8 cellular contexts compared by ENCODE assay signal in the genomic region with DNA sequence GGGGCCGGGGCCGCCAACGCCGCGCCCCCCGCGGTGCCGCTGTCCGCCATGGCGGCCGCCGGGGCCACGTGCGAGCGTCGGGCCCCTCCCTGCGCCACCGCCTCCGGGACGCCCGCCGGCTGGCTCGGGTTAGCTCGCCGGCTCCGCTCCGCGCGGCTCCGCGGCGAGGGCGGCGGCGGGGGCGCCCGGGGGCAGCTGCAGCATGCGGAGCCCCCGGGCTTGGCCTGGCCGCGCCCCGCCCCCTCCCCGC. TPM values are rescaled to one million over a fixed set of nuclear protein-coding genes. Genes with fewer than 3 reads are reported as not detected.
DNase-seq lines count a peak whose midpoint lies in the region; ATAC-seq and TF ChIP-seq lines count a peak whose summit lies in the region.
"Not testable (repeated sequence)": the region's sequence is repeated elsewhere in the genome, so short reads cannot be mapped to it uniquely, and the experiment has no call there.

No MANE protein-coding gene starts in this region.

- H3K27ac ChIP-seq in A673 (ENCODE audit: low read depth, low read length, poor library complexity, severe bottlenecking) = peak overlapping the region; percentile 92
- not testable (repeated sequence) for H3K27ac ChIP-seq in OCI-LY7 (ENCODE audit: low read depth, low read length, poor library complexity, severe bottlenecking); endodermal cell (ENCODE audit: low read depth, low read length)
- peak overlapping the region in 1 of 3 donors; percentile 46 for H3K27ac ChIP-seq in right lobe of liver
- peak overlapping the region; percentile 71 to 84 for H3K27ac ChIP-seq in prostate gland

- H3K9ac ChIP-seq in endodermal cell (ENCODE audit: extremely low read depth, low read length, poor library complexity, severe bottlenecking) = not testable (repeated sequence)

- H3K9me3 ChIP-seq in A673 (ENCODE audit: low read depth, low read length, poor library complexity, severe bottlenecking); OCI-LY7 (ENCODE audit: low read length); endodermal cell (ENCODE audit: control insufficient read depth, low read length); right lobe of liver; prostate gland: not testable (repeated sequence)

- H3K27me3 Mint-ChIP-seq in activated T-helper 2 cell treated with anti-CD3 and anti-CD28 coated beads, Interferon-gamma antibody, Interleukin-2, Interleukin-4, amounts not matched to agents 10 μg/mL and 5 μg/mL and 100 μg/mL, durations not matched to agents 14 hours and 24 hours and 36 hours (ENCODE audit: low read depth); endodermal cell (ENCODE audit: insufficient read depth): not testable (repeated sequence)

- WGBS in endodermal cell (ENCODE audit: insufficient coverage in 1 of 2, insufficient read length in 1 of 2), 2 experiments = 0% methylated on average over 36 of the region's 43 CpGs; no CpG with 5 or more reads in 1 of the 2 experiments
- WGBS in right lobe of liver (ENCODE audit: insufficient coverage, low coverage, low lambda C conversion rate, missing lambda C conversion rate) = no CpG with 5 or more reads among the region's 43 CpGs
- 1% methylated on average over 22 of the region's 43 CpGs for WGBS in prostate gland

- POLR2A ChIA-PET in A673 (lab: Charles Lee; ENCODE audit: low non-redundant PET) = not testable (repeated sequence)
- POLR2A ChIA-PET in OCI-LY7 (lab: Charles Lee) = interaction anchor here (0.9 to 2.0 kb wide), 2 partner anchors 20 to 40 kb away, joined by 3 to 8 read pairs; partner anchors contain the start of genes FERMT3 and NUDT22

- H3K4me1 ChIP-seq in A673 (ENCODE audit: insufficient read depth, low read length, poor library complexity, severe bottlenecking) (peaks cover 32% of the 10 kb centered on the region), OCI-LY7 (ENCODE audit: insufficient read depth, low read length, poor library complexity, severe bottlenecking) (peaks cover 57% of the 10 kb centered on the region), endodermal cell (ENCODE audit: control insufficient read depth, insufficient read depth, low read length) (peaks cover 15% of the 10 kb centered on the region), right lobe of liver (peaks cover 0 to 32% (median 15%) of the 10 kb centered on the region in 4 donors), prostate gland (replicated peaks) (peaks cover 15% of the 10 kb centered on the region)

- H3K4me2 ChIP-seq in OCI-LY7 (ENCODE audit: low read length) = not testable (repeated sequence)

- H2AFZ ChIP-seq in OCI-LY7 (ENCODE audit: low read length) = not testable (repeated sequence)

- intact Hi-C loops in A673 (cut with micrococcal nuclease; ENCODE audit: unreplicated experiment) = loop anchor here (5.0 kb wide), 1 partner anchor 39 kb away; the partner anchor contains the start of gene FERMT3
- intact Hi-C loops in OCI-LY7 (cut with micrococcal nuclease; ENCODE audit: unreplicated experiment) = loop anchor here (1.0 kb wide), 1 partner anchor 23 kb away; no protein-coding TSS in a partner anchor
- intact Hi-C loops in activated T-helper 2 cell treated with anti-CD3 and anti-CD28 coated beads, Interferon-gamma antibody, Interleukin-2, Interleukin-4, amounts not matched to agents 10 μg/mL and 5 μg/mL and 100 μg/mL, durations not matched to agents 14 hours and 24 hours and 36 hours (cut with micrococcal nuclease) = loop anchor here (1.0 kb wide), 1 partner anchor 62 kb away; no protein-coding TSS in a partner anchor
- intact Hi-C loops in right lobe of liver (cut with DNase I); prostate gland (cut with DNase I): not testable (repeated sequence)

- peak; percentile 13 for ATAC-seq in GM18909 (IDR thresholded peaks at IDR 0.05; ENCODE audit: poor library complexity, unreplicated experiment)
- peak; percentile 0 for ATAC-seq in HG02852 (IDR thresholded peaks at IDR 0.05; ENCODE audit: unreplicated experiment)
- ATAC-seq in right lobe of liver = not testable (repeated sequence)

- peak overlapping the region; percentile 70 for H3K27ac Mint-ChIP-seq in activated T-helper 2 cell treated with anti-CD3 and anti-CD28 coated beads, Interferon-gamma antibody, Interleukin-2, Interleukin-4, amounts not matched to agents 10 μg/mL and 5 μg/mL and 100 μg/mL, durations not matched to agents 14 hours and 24 hours and 36 hours
- not testable (repeated sequence) for H3K27ac Mint-ChIP-seq in endodermal cell

- TF ChIP-seq CTCF in A673 (conservative IDR thresholded peaks at IDR 0.05; ENCODE audit: low read depth, low read length); OCI-LY7 (conservative IDR thresholded peaks at IDR 0.05; ENCODE audit: low read length); endodermal cell (conservative IDR thresholded peaks at IDR 0.05); right lobe of liver (IDR thresholded peaks at IDR 0.05); prostate gland (IDR thresholded peaks at IDR 0.05): not testable (repeated sequence)

- TF ChIP-seq POLR2A in right lobe of liver (IDR thresholded peaks at IDR 0.05); prostate gland (IDR thresholded peaks at IDR 0.05): not testable (repeated sequence)

- peaks cover 19% of the 10 kb centered on the region for H3K36me3 Mint-ChIP-seq in activated T-helper 2 cell treated with anti-CD3 and anti-CD28 coated beads, Interferon-gamma antibody, Interleukin-2, Interleukin-4, amounts not matched to agents 10 μg/mL and 5 μg/mL and 100 μg/mL, durations not matched to agents 14 hours and 24 hours and 36 hours (ENCODE audit: low read depth)
- peaks cover 16% of the 10 kb centered on the region for H3K36me3 Mint-ChIP-seq in endodermal cell (ENCODE audit: low read depth)

- not testable (repeated sequence) for H4K20me1 ChIP-seq in OCI-LY7 (ENCODE audit: insufficient read depth, low read length)

- not testable (repeated sequence) for H3K9me2 ChIP-seq in OCI-LY7 (ENCODE audit: insufficient read depth, low read length)

- H3K9me3 Mint-ChIP-seq in activated T-helper 2 cell treated with anti-CD3 and anti-CD28 coated beads, Interferon-gamma antibody, Interleukin-2, Interleukin-4, amounts not matched to agents 10 μg/mL and 5 μg/mL and 100 μg/mL, durations not matched to agents 14 hours and 24 hours and 36 hours; endodermal cell: not testable (repeated sequence)

- not testable (repeated sequence) for H3K27me3 ChIP-seq in A673 (replicated peaks; ENCODE audit: insufficient read depth, low read depth, low read length, poor library complexity); endodermal cell (ENCODE audit: control insufficient read depth, insufficient read depth, low read length, poor library complexity, severe bottlenecking); right lobe of liver; prostate gland (replicated peaks; ENCODE audit: insufficient read depth)

- peaks cover 12% of the 10 kb centered on the region for H3K36me3 ChIP-seq in A673 (ENCODE audit: insufficient read depth, low read length, poor library complexity, severe bottlenecking)
- peaks cover 29% of the 10 kb centered on the region for H3K36me3 ChIP-seq in OCI-LY7 (ENCODE audit: insufficient read depth, low read length)
- H3K36me3 ChIP-seq in endodermal cell (ENCODE audit: control insufficient read depth, insufficient read depth, low read length) = peaks cover 20% of the 10 kb centered on the region
- not testable (repeated sequence) for H3K36me3 ChIP-seq in right lobe of liver, prostate gland

- peak overlapping the region; percentile 99 for H3K4me3 ChIP-seq in A673 (ENCODE audit: low read depth, low read length, poor library complexity, severe bottlenecking)
- peak overlapping the region; percentile 88 for H3K4me3 ChIP-seq in OCI-LY7 (ENCODE audit: low read depth, low read length, poor library complexity, severe bottlenecking)
- peak overlapping the region; percentile 96 for H3K4me3 ChIP-seq in endodermal cell (ENCODE audit: low read length)
- peak overlapping the region; percentile 74 to 76 (median 75) for H3K4me3 ChIP-seq in right lobe of liver
- peak overlapping the region; percentile 47 to 52 for H3K4me3 ChIP-seq in prostate gland

- not testable (repeated sequence) for DNase-seq in A673 (ENCODE audit: low spot score); OCI-LY7 (ENCODE audit: low spot score); activated T-helper 2 cell treated with anti-CD3 and anti-CD28 coated beads, Interferon-gamma antibody, Interleukin-2, Interleukin-4, amounts not matched to agents 10 μg/mL and 5 μg/mL and 100 μg/mL, durations not matched to agents 14 hours and 24 hours and 36 hours (ENCODE audit: low spot score); endodermal cell; right lobe of liver; prostate gland (ENCODE audit: low spot score)

- peaks cover 28% of the 10 kb centered on the region for H3K79me2 ChIP-seq in OCI-LY7 (ENCODE audit: insufficient read depth, low read depth, low read length)

- peak overlapping the region; percentile 81 for H3K4me3 Mint-ChIP-seq in activated T-helper 2 cell treated with anti-CD3 and anti-CD28 coated beads, Interferon-gamma antibody, Interleukin-2, Interleukin-4, amounts not matched to agents 10 μg/mL and 5 μg/mL and 100 μg/mL, durations not matched to agents 14 hours and 24 hours and 36 hours (ENCODE audit: low read depth)
- H3K4me3 Mint-ChIP-seq in endodermal cell = peak overlapping the region; percentile 86

- H3K4me1 Mint-ChIP-seq in activated T-helper 2 cell treated with anti-CD3 and anti-CD28 coated beads, Interferon-gamma antibody, Interleukin-2, Interleukin-4, amounts not matched to agents 10 μg/mL and 5 μg/mL and 100 μg/mL, durations not matched to agents 14 hours and 24 hours and 36 hours (ENCODE audit: low read depth) = peaks cover 25% of the 10 kb centered on the region
- H3K4me1 Mint-ChIP-seq in endodermal cell = peaks cover 28% of the 10 kb centered on the region

- not testable (repeated sequence) for BruUV-seq in A673 (replicated peaks; lab: Mats Ljungman, UMichigan); OCI-LY7 (replicated peaks; lab: Mats Ljungman, UMichigan)

- CTCF ChIA-PET in A673 (lab: Charles Lee) = interaction anchor here (0.6 kb wide), 1 partner anchor 42 kb away, joined by 3 read pairs; no protein-coding TSS in a partner anchor
- CTCF ChIA-PET in OCI-LY7 (lab: Charles Lee; ENCODE audit: unreplicated experiment) = not testable (repeated sequence)

RNA-seq across cellular contexts. Expression of gene PPP1R14B, which starts 0.2 kb away (rescaled TPM):
- 378 and 402 TPM in 2 replicates for total RNA-seq in A673 (2021)
- 198 and 219 TPM in 2 replicates for total RNA-seq in OCI-LY7 (2014; rRNA removed; shearing (Covaris generic))
- total RNA-seq in OCI-LY7 (2022) = 207 and 223 TPM in 2 replicates
- total RNA-seq in activated T-helper 2 cell treated with anti-CD3 and anti-CD28 coated beads, Interferon-gamma antibody, Interleukin-2, Interleukin-4, amounts not matched to agents 10 μg/mL and 5 μg/mL and 100 μg/mL, durations not matched to agents 14 hours and 24 hours and 36 hours = 262 and 273 TPM in 2 replicates
- 100 to 1,000 TPM; 228 to 265 TPM for total RNA-seq in endodermal cell
- 236 TPM for polyA plus RNA-seq in endodermal cell (2013, experiment 1 of 2)
- polyA plus RNA-seq in endodermal cell (2013, experiment 2 of 2) = 235 TPM
- total RNA-seq in right lobe of liver = 10 to 100 TPM; 34.1 to 90.3 (median 49.7) TPM
- 10 to 100 TPM; 60.5 to 69.3 TPM for total RNA-seq in prostate gland

RNA-seq across cellular contexts. Expression of gene PLCB3, which starts 4.8 kb away (rescaled TPM):
- 45.3 and 51.1 TPM in 2 replicates for total RNA-seq in A673 (2021)
- total RNA-seq in OCI-LY7 (2014; rRNA removed; shearing (Covaris generic)) = 7.6 and 8.6 TPM in 2 replicates
- total RNA-seq in OCI-LY7 (2022) = 10.3 and 12.4 TPM in 2 replicates
- total RNA-seq in activated T-helper 2 cell treated with anti-CD3 and anti-CD28 coated beads, Interferon-gamma antibody, Interleukin-2, Interleukin-4, amounts not matched to agents 10 μg/mL and 5 μg/mL and 100 μg/mL, durations not matched to agents 14 hours and 24 hours and 36 hours = 21.0 and 23.4 TPM in 2 replicates
- total RNA-seq in endodermal cell = 10 to 100 TPM; 75.0 to 83.2 TPM
- 31.0 TPM for polyA plus RNA-seq in endodermal cell (2013, experiment 1 of 2)
- polyA plus RNA-seq in endodermal cell (2013, experiment 2 of 2) = 28.3 TPM
- total RNA-seq in right lobe of liver = 1 to 10 TPM; 5.4 to 8.0 (median 6.7) TPM
- total RNA-seq in prostate gland = 10 to 100 TPM; 26.3 to 43.1 TPM

RNA-seq across cellular contexts. Expression of gene FKBP2, which starts 5.7 kb away (rescaled TPM):
- total RNA-seq in A673 (2021) (57.5 and 63.1 TPM in 2 replicates), OCI-LY7 (2022) (39.7 and 45.5 TPM in 2 replicates), endodermal cell (10 to 100 TPM; 44.6 to 53.7 TPM), right lobe of liver (100 to 1,000 TPM in 1 of 6 experiments, 10 to 100 TPM in 5; 49.4 to 108 (median 66.7) TPM), prostate gland (100 to 1,000 TPM; 138 to 164 TPM)
- total RNA-seq in OCI-LY7 (2014; rRNA removed; shearing (Covaris generic)) = 57.3 and 70.6 TPM in 2 replicates
- total RNA-seq in activated T-helper 2 cell treated with anti-CD3 and anti-CD28 coated beads, Interferon-gamma antibody, Interleukin-2, Interleukin-4, amounts not matched to agents 10 μg/mL and 5 μg/mL and 100 μg/mL, durations not matched to agents 14 hours and 24 hours and 36 hours = 36.6 and 37.1 TPM in 2 replicates
- 64.6 TPM for polyA plus RNA-seq in endodermal cell (2013, experiment 1 of 2)
- 54.0 TPM for polyA plus RNA-seq in endodermal cell (2013, experiment 2 of 2)

RNA-seq across cellular contexts. Expression of gene VEGFB, which starts 12.2 kb away (rescaled TPM):
- total RNA-seq in A673 (2021) (93.3 and 108 TPM in 2 replicates), OCI-LY7 (2022) (59.6 and 60.8 TPM in 2 replicates), endodermal cell (10 to 100 TPM; 58.9 to 78.4 TPM), right lobe of liver (10 to 100 TPM in 5 of 6 experiments, 1 to 10 TPM in 1; 7.5 to 33.2 (median 16.6) TPM), prostate gland (10 to 100 TPM; 50.9 to 91.2 TPM)
- 35.3 and 46.3 TPM in 2 replicates for total RNA-seq in OCI-LY7 (2014; rRNA removed; shearing (Covaris generic))
- total RNA-seq in activated T-helper 2 cell treated with anti-CD3 and anti-CD28 coated beads, Interferon-gamma antibody, Interleukin-2, Interleukin-4, amounts not matched to agents 10 μg/mL and 5 μg/mL and 100 μg/mL, durations not matched to agents 14 hours and 24 hours and 36 hours = 67.4 and 82.0 TPM in 2 replicates
- polyA plus RNA-seq in endodermal cell (2013, experiment 1 of 2) = 54.9 TPM
- polyA plus RNA-seq in endodermal cell (2013, experiment 2 of 2) = 58.4 TPM

RNA-seq across cellular contexts. Expression of gene DNAJC4, which starts 16.2 kb away (rescaled TPM):
- total RNA-seq in A673 (2021) = 20.2 and 23.9 TPM in 2 replicates
- 14.1 and 19.2 TPM in 2 replicates for total RNA-seq in OCI-LY7 (2014; rRNA removed; shearing (Covaris generic))
- total RNA-seq in OCI-LY7 (2022) = 42.4 and 56.0 TPM in 2 replicates
- total RNA-seq in activated T-helper 2 cell treated with anti-CD3 and anti-CD28 coated beads, Interferon-gamma antibody, Interleukin-2, Interleukin-4, amounts not matched to agents 10 μg/mL and 5 μg/mL and 100 μg/mL, durations not matched to agents 14 hours and 24 hours and 36 hours = 24.5 and 25.8 TPM in 2 replicates
- 10 to 100 TPM; 20.3 to 22.9 TPM for total RNA-seq in endodermal cell
- polyA plus RNA-seq in endodermal cell (2013, experiment 1 of 2) = 47.3 TPM
- 47.4 TPM for polyA plus RNA-seq in endodermal cell (2013, experiment 2 of 2)
- total RNA-seq in right lobe of liver = 10 to 100 TPM; 14.6 to 27.6 (median 21.4) TPM
- 10 to 100 TPM; 55.8 to 63.8 TPM for total RNA-seq in prostate gland
